ENCODE assay signal across 10 cellular contexts in the genomic region with DNA sequence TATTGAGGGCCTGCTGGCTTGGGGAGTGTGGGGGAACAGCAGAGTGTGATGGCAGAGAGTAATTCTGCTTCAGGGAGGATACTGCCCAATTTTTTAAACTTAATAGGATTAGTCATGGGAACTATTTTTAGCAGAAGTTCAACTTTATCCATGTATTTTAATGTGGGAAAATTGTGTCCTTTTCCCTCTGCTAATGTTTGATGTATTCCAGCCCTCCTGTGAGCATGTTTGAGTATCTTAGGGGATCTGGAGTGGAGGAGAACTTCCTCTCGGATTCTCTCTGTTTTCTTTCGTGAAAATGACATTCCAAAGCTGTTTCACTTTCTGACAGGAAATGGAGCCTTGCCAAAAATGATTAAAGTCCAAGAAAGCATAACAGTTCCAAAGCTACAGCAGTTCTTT.
DNase-seq lines count a peak whose midpoint lies in the region; ATAC-seq and TF ChIP-seq lines count a peak whose summit lies in the region.
"Had no signal": no experiment of that assay in that cellular context is flagged by ENCODE, and none has a peak within 500 bp of the region (broad histone marks: within the 10 kb centered on the region; RNA-seq: fewer than 3 reads in every experiment).

No MANE protein-coding gene starts in this region.

- 31 to 59% (median 37%) methylated on average over 2 of the region's 2 CpGs for WGBS in spleen, 5 donors

- no peak for ATAC-seq in GM21447 (IDR thresholded peaks at IDR 0.05; ENCODE audit: unreplicated experiment)

- TF ChIP-seq POLR2A in breast epithelium (IDR thresholded peaks at IDR 0.05) (no peak), spleen (IDR thresholded peaks at IDR 0.05) (no peak)

- peak overlapping the region; percentile 66 for H3K4me3 Mint-ChIP-seq in HFFc6
- no peak overlapping the region for H3K4me3 Mint-ChIP-seq in activated naive CD8-positive, alpha-beta T cell treated with anti-CD3 and anti-CD28 coated beads for 36 hours

- peak overlapping the region; percentile 48 to 70 for H3K27ac ChIP-seq in breast epithelium
- peak overlapping the region in 7 of 8 donors; percentile 36 to 67 (median 57) for H3K27ac ChIP-seq in spleen
- H3K27ac ChIP-seq: epithelial cell of prostate, HL-60 had no signal

- H3K4me1 Mint-ChIP-seq in HFFc6 (ENCODE audit: low read depth), result peaks cover 57% of the 10 kb centered on the region
- no peaks in the 10 kb centered on the region for H3K4me1 Mint-ChIP-seq in activated naive CD8-positive, alpha-beta T cell treated with anti-CD3 and anti-CD28 coated beads for 36 hours

- H3K27me3 Mint-ChIP-seq in HFFc6 (ENCODE audit: insufficient read depth), result no peaks in the 10 kb centered on the region
- peaks cover 4% of the 10 kb centered on the region for H3K27me3 Mint-ChIP-seq in activated naive CD8-positive, alpha-beta T cell treated with anti-CD3 and anti-CD28 coated beads for 36 hours

- no peaks in the 10 kb centered on the region for H3K9me3 Mint-ChIP-seq in HFFc6
- H3K9me3 Mint-ChIP-seq in activated naive CD8-positive, alpha-beta T cell treated with anti-CD3 and anti-CD28 coated beads for 36 hours, result no peaks in the 10 kb centered on the region

- intact Hi-C loops in breast epithelium (cut with DNase I; ENCODE audit: low total_unique reads), result no loop called here
- intact Hi-C loops in spleen (cut with DNase I; ENCODE audit: low total_unique reads), result no loop called here

- no peaks in the 10 kb centered on the region for H3K36me3 ChIP-seq in breast epithelium
- no peaks in the 10 kb centered on the region for H3K36me3 ChIP-seq in spleen

- TF ChIP-seq CTCF in HFFc6 (IDR thresholded peaks at IDR 0.05), result no peak
- no peak for TF ChIP-seq CTCF in breast epithelium (IDR thresholded peaks at IDR 0.05)
- no peak for TF ChIP-seq CTCF in spleen (IDR thresholded peaks at IDR 0.05 in 8 of 11, conservative IDR thresholded peaks at IDR 0.05 in 3 of 11)

- H3K4me1 ChIP-seq in breast epithelium (no peaks in the 10 kb centered on the region), spleen (peaks cover 0 to 15% (median 0%) of the 10 kb centered on the region in 6 donors)

- H3K27me3 ChIP-seq in breast epithelium (no peaks in the 10 kb centered on the region), spleen (replicated peaks in 1 of 7) (no peaks in the 10 kb centered on the region)

- H3K36me3 Mint-ChIP-seq in HFFc6 (ENCODE audit: low read depth), result no peaks in the 10 kb centered on the region
- H3K36me3 Mint-ChIP-seq in activated naive CD8-positive, alpha-beta T cell treated with anti-CD3 and anti-CD28 coated beads for 36 hours, result no peaks in the 10 kb centered on the region

- peak overlapping the region; percentile 91 for H3K27ac Mint-ChIP-seq in HFFc6
- H3K27ac Mint-ChIP-seq in activated naive CD8-positive, alpha-beta T cell treated with anti-CD3 and anti-CD28 coated beads for 36 hours, result no peak overlapping the region

- H3K4me3 ChIP-seq in breast epithelium, result peak overlapping the region in 2 of 3 donors; percentile 5 to 21
- H3K4me3 ChIP-seq in spleen, result no peak overlapping the region

- H3K9me3 ChIP-seq in breast epithelium (no peaks in the 10 kb centered on the region), spleen (no peaks in the 10 kb centered on the region)

- DNase-seq in HFFc6, result peak; percentile 65
- no peak for DNase-seq in breast epithelium (ENCODE audit: low spot score in 2 of 2)
- DNase-seq in kidney glomerular epithelial cell (lab: John Stamatoyannopoulos, UW), result peak; percentile 70
- DNase-seq in spleen, result no peak
- DNase-seq in middle frontal gyrus (ENCODE audit: extremely low spot score, low spot score), result no peak
- DNase-seq in activated naive CD4-positive, alpha-beta T cell treated with anti-CD3 and anti-CD28 coated beads, Interleukin-2, amount 50 U/mL, for 16 hours, result no peak
- no peak for DNase-seq in activated naive CD8-positive, alpha-beta T cell treated with anti-CD3 and anti-CD28 coated beads for 36 hours

Comparison
In these comparisons a context has a peak if more than half of its experiments do, and no peak if none do; other contexts are left out.
1. DNase-seq: peak in HFFc6 (single experiment) and kidney glomerular epithelial cell (single experiment); none in breast epithelium (0 of 2), spleen (single experiment), middle frontal gyrus (single experiment), activated naive CD4-positive, alpha-beta T cell treated with anti-CD3 and anti-CD28 coated beads, Interleukin-2, amount 50 U/mL, for 16 hours (single experiment) and activated naive CD8-positive, alpha-beta T cell treated with anti-CD3 and anti-CD28 coated beads for 36 hours (single experiment).
2. H3K4me3 ChIP-seq: peak in breast epithelium (2 of 3); none in spleen (0 of 8).